ENCODE assay signal across 14 cellular contexts in genomic region chr16:4536391-4537106, GRCh38. TPM values are rescaled to one million over a fixed set of nuclear protein-coding genes. Genes with fewer than 3 reads are reported as not detected.
A peak's percentile ranks its signal among the peaks of the same experiment; 100 is the strongest.
DNase-seq lines count a peak whose midpoint lies in the region; ATAC-seq and TF ChIP-seq lines count a peak whose summit lies in the region.
"Had no signal": no experiment of that assay in that cellular context is flagged by ENCODE, and none has a peak within 500 bp of the region (broad histone marks: within the 10 kb centered on the region; RNA-seq: fewer than 3 reads in every experiment).

No MANE protein-coding gene starts in this region.

- peak overlapping the region; percentile 85 for H3K4me3 Mint-ChIP-seq in activated CD4-positive, alpha-beta T cell treated with anti-CD3 and anti-CD28 coated beads, Interleukin-2, amount 10 ng/mL, durations not matched to agents 24 days and 14 days
- peak overlapping the region; percentile 65 for H3K4me3 Mint-ChIP-seq in activated CD4-positive, alpha-beta memory T cell treated with anti-CD3 and anti-CD28 coated beads for 36 hours
- peak overlapping the region; percentile 75 for H3K4me3 Mint-ChIP-seq in stimulated activated effector memory CD8-positive, alpha-beta T cell treated with anti-CD3 and anti-CD28 coated beads, Interleukin-12 subunit alpha, Interleukin-12 subunit beta, amount 100 ng/mL, for 72 hours

- H3K4me1 Mint-ChIP-seq in activated CD4-positive, alpha-beta T cell treated with anti-CD3 and anti-CD28 coated beads, Interleukin-2, amount 10 ng/mL, durations not matched to agents 24 days and 14 days: peaks cover 37% of the 10 kb centered on the region
- peaks cover 33% of the 10 kb centered on the region for H3K4me1 Mint-ChIP-seq in activated CD4-positive, alpha-beta memory T cell treated with anti-CD3 and anti-CD28 coated beads for 36 hours (ENCODE audit: low read depth)
- peaks cover 53% of the 10 kb centered on the region for H3K4me1 Mint-ChIP-seq in stimulated activated effector memory CD8-positive, alpha-beta T cell treated with anti-CD3 and anti-CD28 coated beads, Interleukin-12 subunit alpha, Interleukin-12 subunit beta, amount 100 ng/mL, for 72 hours

- H3K36me3 Mint-ChIP-seq in activated CD4-positive, alpha-beta T cell treated with anti-CD3 and anti-CD28 coated beads, Interleukin-2, amount 10 ng/mL, durations not matched to agents 24 days and 14 days (ENCODE audit: low read depth): peaks cover 32% of the 10 kb centered on the region
- peaks cover 15% of the 10 kb centered on the region for H3K36me3 Mint-ChIP-seq in activated CD4-positive, alpha-beta memory T cell treated with anti-CD3 and anti-CD28 coated beads for 36 hours
- peaks cover 18% of the 10 kb centered on the region for H3K36me3 Mint-ChIP-seq in stimulated activated effector memory CD8-positive, alpha-beta T cell treated with anti-CD3 and anti-CD28 coated beads, Interleukin-12 subunit alpha, Interleukin-12 subunit beta, amount 100 ng/mL, for 72 hours

- H3K27ac Mint-ChIP-seq in activated CD4-positive, alpha-beta T cell treated with anti-CD3 and anti-CD28 coated beads, Interleukin-2, amount 10 ng/mL, durations not matched to agents 24 days and 14 days: peak overlapping the region; percentile 74
- H3K27ac Mint-ChIP-seq in activated CD4-positive, alpha-beta memory T cell treated with anti-CD3 and anti-CD28 coated beads for 36 hours: no peak overlapping the region
- H3K27ac Mint-ChIP-seq in stimulated activated effector memory CD8-positive, alpha-beta T cell treated with anti-CD3 and anti-CD28 coated beads, Interleukin-12 subunit alpha, Interleukin-12 subunit beta, amount 100 ng/mL, for 72 hours: peak overlapping the region; percentile 18

- POLR2A ChIA-PET in activated CD4-positive, alpha-beta memory T cell treated with anti-CD3 and anti-CD28 coated beads for 36 hours (lab: Charles Lee): interaction anchor here (0.9 to 1.0 kb wide), 2 partner anchors 12 to 60 kb away, joined by 3 to 4 read pairs; partner anchors contain the start of gene HMOX2

- peaks cover 11% of the 10 kb centered on the region for H3K9me3 Mint-ChIP-seq in activated CD4-positive, alpha-beta T cell treated with anti-CD3 and anti-CD28 coated beads, Interleukin-2, amount 10 ng/mL, durations not matched to agents 24 days and 14 days
- H3K9me3 Mint-ChIP-seq in activated CD4-positive, alpha-beta memory T cell treated with anti-CD3 and anti-CD28 coated beads for 36 hours: peaks cover 11% of the 10 kb centered on the region
- H3K9me3 Mint-ChIP-seq in stimulated activated effector memory CD8-positive, alpha-beta T cell treated with anti-CD3 and anti-CD28 coated beads, Interleukin-12 subunit alpha, Interleukin-12 subunit beta, amount 100 ng/mL, for 72 hours: peaks cover 5% of the 10 kb centered on the region

- no peak for DNase-seq in activated CD4-positive, alpha-beta T cell treated with anti-CD3 and anti-CD28 coated beads, Interleukin-2, amount 10 ng/mL, durations not matched to agents 24 days and 14 days
- DNase-seq in activated CD4-positive, alpha-beta T cell treated with anti-CD3 and anti-CD28 coated beads, Interleukin-2, amount 50 U/mL, for 4 hours: no peak
- DNase-seq in activated CD4-positive, alpha-beta memory T cell treated with anti-CD3 and anti-CD28 coated beads for 36 hours: no peak
- DNase-seq in fibroblast of peridontal ligament (ENCODE audit: extremely low read depth) (peak; percentile 14), GM20000 (ENCODE audit: low spot score) (no peak)
- DNase-seq in stimulated activated effector memory CD8-positive, alpha-beta T cell treated with anti-CD3 and anti-CD28 coated beads, Interleukin-12 subunit alpha, Interleukin-12 subunit beta, amount 100 ng/mL, for 72 hours (ENCODE audit: low spot score in 2 of 2): no peak
- DNase-seq in stimulated activated CD4-positive, alpha-beta T cell treated with anti-CD3 and anti-CD28 coated beads, Interleukin-4, amount 100 ng/mL, for 24 hours: no peak
- DNase-seq: ACHN; activated effector memory CD4-positive, alpha-beta T cell treated with Interleukin-2 at 50 U/mL for 16 hours; GF-D8; IMR-90; NCI-H446 treated with DMSO at 0.1 percent for 48 hours had no signal

- intact Hi-C loops in activated CD4-positive, alpha-beta T cell treated with anti-CD3 and anti-CD28 coated beads, Interleukin-2, amount 10 ng/mL, durations not matched to agents 24 days and 14 days (cut with micrococcal nuclease): loop anchor here (5.0 to 10.0 kb wide), 4 partner anchors 81 to 418 kb away; partner anchors contain the start of genes DNAJA3 and SEC14L5
- intact Hi-C loops in activated CD4-positive, alpha-beta memory T cell treated with anti-CD3 and anti-CD28 coated beads for 36 hours (cut with micrococcal nuclease): loop anchor here (5.0 kb wide), 1 partner anchor 124 kb away; no protein-coding TSS in a partner anchor

- H3K27me3 Mint-ChIP-seq in activated CD4-positive, alpha-beta T cell treated with anti-CD3 and anti-CD28 coated beads, Interleukin-2, amount 10 ng/mL, durations not matched to agents 24 days and 14 days: peaks cover 4% of the 10 kb centered on the region
- H3K27me3 Mint-ChIP-seq in activated CD4-positive, alpha-beta memory T cell treated with anti-CD3 and anti-CD28 coated beads for 36 hours: no peaks in the 10 kb centered on the region

- TF ChIP-seq CTCF in GM20000 (IDR thresholded peaks at IDR 0.05; ENCODE audit: extremely low read depth, missing control alignments): no peak

- ATAC-seq in stimulated activated effector memory CD8-positive, alpha-beta T cell treated with anti-CD3 and anti-CD28 coated beads, Interleukin-12 subunit alpha, Interleukin-12 subunit beta, amount 100 ng/mL, for 72 hours: no peak
- ATAC-seq in GM18907 (IDR thresholded peaks at IDR 0.05; ENCODE audit: unreplicated experiment): no peak

- CTCF ChIA-PET in activated CD4-positive, alpha-beta memory T cell treated with anti-CD3 and anti-CD28 coated beads for 36 hours (lab: Charles Lee): interaction anchor here (0.6 to 2.8 kb wide), 11 partner anchors 8 to 113 kb away, joined by 3 to 25 read pairs (median 4); partner anchors contain the start of gene MGRN1

RNA-seq across cellular contexts. Expression of gene CDIP1, which starts 2.0 kb away (rescaled TPM):
- total RNA-seq in activated CD4-positive, alpha-beta T cell treated with anti-CD3 and anti-CD28 coated beads, Interleukin-2, amount 10 ng/mL, durations not matched to agents 24 days and 14 days: 49.4 and 55.2 TPM in 2 replicates
- 10 to 100 TPM; 25.7 to 27.5 TPM for total RNA-seq in activated CD4-positive, alpha-beta memory T cell treated with anti-CD3 and anti-CD28 coated beads for 36 hours

RNA-seq across cellular contexts. Expression of gene C16orf96, which starts 19.6 kb away (rescaled TPM):
- total RNA-seq in activated CD4-positive, alpha-beta T cell treated with anti-CD3 and anti-CD28 coated beads, Interleukin-2, amount 10 ng/mL, durations not matched to agents 24 days and 14 days: not detected in 2 replicates
- total RNA-seq in activated CD4-positive, alpha-beta memory T cell treated with anti-CD3 and anti-CD28 coated beads for 36 hours: under 1 TPM; 0.07 to 0.17 TPM
- total RNA-seq: IMR-90, kidney epithelial cell had no signal
